Comparison of ENCODE assay signal across 11 cellular contexts in genomic region chr10:3424102-3424803, GRCh38.
DNase-seq lines count a peak whose midpoint lies in the region; ATAC-seq, FAIRE-seq and TF ChIP-seq lines count a peak whose summit lies in the region.
"Had no signal": no experiment of that assay in that cellular context is flagged by ENCODE, and none has a peak within 500 bp of the region (broad histone marks: within the 10 kb centered on the region; RNA-seq: fewer than 3 reads in every experiment).

No MANE protein-coding gene starts in this region.

- H3K27ac ChIP-seq in HEK293 (ENCODE audit: extremely low read depth, low read depth, low read length): no peak overlapping the region; the same call in 1 of the 2 replicates
- H3K27ac ChIP-seq in RWPE1: no peak overlapping the region

- peak; percentile 93 for FAIRE-seq in RCC 7860 (lab: Jason Lieb, UNC)

- H3K36me3 Mint-ChIP-seq in activated T-cell treated with anti-CD3 and anti-CD28 coated beads, Interleukin-2, amount 50 U/mL, for 24 hours (ENCODE audit: low read depth): no peaks in the 10 kb centered on the region
- no peaks in the 10 kb centered on the region for H3K36me3 Mint-ChIP-seq in T-helper 2 cell treated with Interferon-gamma antibody and Interleukin-4, amounts not matched to agents 5 μg/mL and 100 μg/mL, for 36 hours (ENCODE audit: low read depth)

- no peak overlapping the region for H3K4me3 Mint-ChIP-seq in activated T-cell treated with anti-CD3 and anti-CD28 coated beads, Interleukin-2, amount 50 U/mL, for 24 hours
- H3K4me3 Mint-ChIP-seq in T-helper 2 cell treated with Interferon-gamma antibody and Interleukin-4, amounts not matched to agents 5 μg/mL and 100 μg/mL, for 36 hours: no peak overlapping the region
- H3K4me3 Mint-ChIP-seq: neural crest cell had no signal

- TF ChIP-seq CTCF in HEK293 (tag by site-specific recombination; IDR thresholded peaks at IDR 0.05) (no peak), RWPE1 (conservative IDR thresholded peaks at IDR 0.05; ENCODE audit: low read depth) (no peak)

- CTCF ChIA-PET in HEK293 (lab: Yijun Ruan, JAX) (interaction anchor here (0.6 to 0.7 kb wide), 3 partner anchors 144 to 886 kb away, joined by 3 to 4 read pairs (median 3); no protein-coding TSS in a partner anchor), RWPE1 (lab: Yijun Ruan, JAX) (no interaction called here)

- H3K36me3 ChIP-seq in HEK293 (ENCODE audit: control insufficient read depth in 2 of 2, insufficient read depth in 1 of 2, low read length in 2 of 2): no peaks in the 10 kb centered on the region

- POLR2A ChIA-PET in HEK293 (lab: Yijun Ruan, JAX) (no interaction called here), RWPE1 (lab: Yijun Ruan, JAX; ENCODE audit: low non-redundant PET) (no interaction called here)

- no peaks in the 10 kb centered on the region for H3K9me3 ChIP-seq in HEK293 (ENCODE audit: control insufficient read depth, insufficient read depth, low read depth, low read length)

- DNase-seq in RCC 7860 (ENCODE audit: low spot score) (peak; percentile 82), Right ventricle myocardium superior (peak; percentile 79), sciatic nerve (ENCODE audit: low spot score) (peak; percentile 70), foreskin melanocyte (no peak), RWPE1 (ENCODE audit: low spot score) (no peak)
- no peak for DNase-seq in activated T-cell treated with anti-CD3 and anti-CD28 coated beads, Interleukin-2, amount 50 U/mL, for 24 hours
- DNase-seq in T-helper 2 cell treated with Interferon-gamma antibody and Interleukin-4, amounts not matched to agents 5 μg/mL and 100 μg/mL, for 36 hours (ENCODE audit: low spot score): no peak
- DNase-seq: erythroblast; stimulated activated CD8-positive, alpha-beta memory T cell treated with anti-CD3 and anti-CD28 coated beads, Interleukin-4, amount 100 ng/mL, for 48 hours had no signal

- peaks cover 22% of the 10 kb centered on the region for H3K27me3 Mint-ChIP-seq in activated T-cell treated with anti-CD3 and anti-CD28 coated beads, Interleukin-2, amount 50 U/mL, for 24 hours
- peaks cover 15% of the 10 kb centered on the region for H3K27me3 Mint-ChIP-seq in T-helper 2 cell treated with Interferon-gamma antibody and Interleukin-4, amounts not matched to agents 5 μg/mL and 100 μg/mL, for 36 hours (ENCODE audit: low read depth)

- H3K4me1 ChIP-seq in HEK293 (ENCODE audit: control insufficient read depth, insufficient read depth, low read length): no peaks in the 10 kb centered on the region

- peaks cover 33% of the 10 kb centered on the region for H3K4me1 Mint-ChIP-seq in activated T-cell treated with anti-CD3 and anti-CD28 coated beads, Interleukin-2, amount 50 U/mL, for 24 hours (ENCODE audit: low read depth)
- peaks cover 38% of the 10 kb centered on the region for H3K4me1 Mint-ChIP-seq in T-helper 2 cell treated with Interferon-gamma antibody and Interleukin-4, amounts not matched to agents 5 μg/mL and 100 μg/mL, for 36 hours (ENCODE audit: low read depth)

- no peaks in the 10 kb centered on the region for H3K9me3 Mint-ChIP-seq in activated T-cell treated with anti-CD3 and anti-CD28 coated beads, Interleukin-2, amount 50 U/mL, for 24 hours
- no peaks in the 10 kb centered on the region for H3K9me3 Mint-ChIP-seq in T-helper 2 cell treated with Interferon-gamma antibody and Interleukin-4, amounts not matched to agents 5 μg/mL and 100 μg/mL, for 36 hours
- H3K9me3 Mint-ChIP-seq: neural crest cell had no signal

- intact Hi-C loops in Right ventricle myocardium superior (cut with DNase I) (no loop called here), sciatic nerve (cut with DNase I) (no loop called here)

- H3K27ac Mint-ChIP-seq in activated T-cell treated with anti-CD3 and anti-CD28 coated beads, Interleukin-2, amount 50 U/mL, for 24 hours: no peak overlapping the region
- H3K27ac Mint-ChIP-seq in T-helper 2 cell treated with Interferon-gamma antibody and Interleukin-4, amounts not matched to agents 5 μg/mL and 100 μg/mL, for 36 hours: no peak overlapping the region

- ATAC-seq in Right ventricle myocardium superior (ENCODE audit: poor library complexity): peak; percentile 67
- peak; percentile 39 for ATAC-seq in sciatic nerve

- no peak overlapping the region for H3K4me3 ChIP-seq in HEK293 (ENCODE audit: low read depth, low read length)

TF ChIP-seq in HEK293, 187 proteins besides CTCF, POLR2A, EP300 and RAD21 (continues in another document):
- TF ChIP-seq ZNF433 (tag by site-specific recombination; IDR thresholded peaks at IDR 0.05; ENCODE audit: low read depth): no peak
- TF ChIP-seq, protein P1, sequence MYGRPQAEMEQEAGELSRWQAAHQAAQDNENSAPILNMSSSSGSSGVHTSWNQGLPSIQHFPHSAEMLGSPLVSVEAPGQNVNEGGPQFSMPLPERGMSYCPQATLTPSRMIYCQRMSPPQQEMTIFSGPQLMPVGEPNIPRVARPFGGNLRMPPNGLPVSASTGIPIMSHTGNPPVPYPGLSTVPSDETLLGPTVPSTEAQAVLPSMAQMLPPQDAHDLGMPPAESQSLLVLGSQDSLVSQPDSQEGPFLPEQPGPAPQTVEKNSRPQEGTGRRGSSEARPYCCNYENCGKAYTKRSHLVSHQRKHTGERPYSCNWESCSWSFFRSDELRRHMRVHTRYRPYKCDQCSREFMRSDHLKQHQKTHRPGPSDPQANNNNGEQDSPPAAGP (tag by site-specific recombination; IDR thresholded peaks at IDR 0.05): no peak
- TF ChIP-seq ZNF341 (tag by site-specific recombination; IDR thresholded peaks at IDR 0.05; ENCODE audit: low read depth): peak; percentile 72
- peak; percentile 66 for TF ChIP-seq OSR2 (tag by site-specific recombination; IDR thresholded peaks at IDR 0.05)
- peak; percentile 26; the same call in 1 of the 2 replicates for TF ChIP-seq GLIS2 (tag by site-specific recombination; IDR thresholded peaks at IDR 0.05)
- TF ChIP-seq, protein P2, sequence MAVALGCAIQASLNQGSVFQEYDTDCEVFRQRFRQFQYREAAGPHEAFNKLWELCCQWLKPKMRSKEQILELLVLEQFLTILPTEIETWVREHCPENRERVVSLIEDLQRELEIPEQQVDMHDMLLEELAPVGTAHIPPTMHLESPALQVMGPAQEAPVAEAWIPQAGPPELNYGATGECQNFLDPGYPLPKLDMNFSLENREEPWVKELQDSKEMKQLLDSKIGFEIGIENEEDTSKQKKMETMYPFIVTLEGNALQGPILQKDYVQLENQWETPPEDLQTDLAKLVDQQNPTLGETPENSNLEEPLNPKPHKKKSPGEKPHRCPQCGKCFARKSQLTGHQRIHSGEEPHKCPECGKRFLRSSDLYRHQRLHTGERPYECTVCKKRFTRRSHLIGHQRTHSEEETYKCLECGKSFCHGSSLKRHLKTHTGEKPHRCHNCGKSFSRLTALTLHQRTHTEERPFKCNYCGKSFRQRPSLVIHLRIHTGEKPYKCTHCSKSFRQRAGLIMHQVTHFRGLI (tag by site-specific recombination; IDR thresholded peaks at IDR 0.05): no peak
- no peak for TF ChIP-seq ZNF580 (tag by site-specific recombination; IDR thresholded peaks at IDR 0.05)
- no peak for TF ChIP-seq ZBTB21 (tag by site-specific recombination; IDR thresholded peaks at IDR 0.05)
- TF ChIP-seq GLIS1 (tag by site-specific recombination; IDR thresholded peaks at IDR 0.05): peak; percentile 61; the same call in 1 of the 2 replicates
- no peak for TF ChIP-seq ZNF658 (tag by site-specific recombination; IDR thresholded peaks at IDR 0.05)
- peak; percentile 75 for TF ChIP-seq ZIC2 (tag by site-specific recombination; IDR thresholded peaks at IDR 0.05)
- TF ChIP-seq ZNF211 (tag by site-specific recombination; IDR thresholded peaks at IDR 0.05; ENCODE audit: low read depth): no peak
- no peak for TF ChIP-seq PRDM2 (tag by site-specific recombination; IDR thresholded peaks at IDR 0.05; ENCODE audit: borderline replicate concordance)
- TF ChIP-seq ZNF140 (tag by site-specific recombination; IDR thresholded peaks at IDR 0.05): no peak

Comparison
In these comparisons a context has a peak if more than half of its experiments do, and no peak if none do; other contexts are left out.
1. DNase-seq: peak in RCC 7860 (single experiment), Right ventricle myocardium superior (single experiment) and sciatic nerve (single experiment); none in foreskin melanocyte (single experiment), activated T-cell treated with anti-CD3 and anti-CD28 coated beads, Interleukin-2, amount 50 U/mL, for 24 hours (single experiment), T-helper 2 cell treated with Interferon-gamma antibody and Interleukin-4, amounts not matched to agents 5 μg/mL and 100 μg/mL, for 36 hours (single experiment) and RWPE1 (single experiment).